In the genomic region with DNA sequence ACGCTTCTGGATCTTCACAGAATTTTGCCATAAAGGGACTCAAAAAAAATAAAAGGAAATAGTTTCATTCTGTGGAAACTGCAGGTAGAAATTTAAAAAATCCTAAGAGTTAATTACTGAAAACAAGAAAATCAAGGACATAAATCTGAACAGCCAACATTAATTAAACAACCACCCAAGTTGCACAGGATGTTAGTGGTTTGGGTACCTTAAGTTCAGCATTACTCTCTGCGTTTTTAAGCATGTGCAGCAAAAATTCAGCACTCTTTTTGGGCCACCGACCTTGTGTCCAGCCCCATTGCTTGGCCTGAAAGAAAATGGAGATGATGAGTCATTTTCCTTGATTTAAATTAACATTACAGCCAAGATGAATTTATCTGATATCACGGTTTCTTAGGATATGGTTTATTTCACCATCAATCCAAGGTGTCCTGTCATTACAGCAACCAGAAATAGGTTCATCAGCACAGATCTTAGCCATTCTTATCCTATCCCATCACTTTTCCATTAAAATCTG, we compare ENCODE assay signal across 9 cellular contexts. TPM values are rescaled to one million over a fixed set of nuclear protein-coding genes. Genes with fewer than 3 reads are reported as not detected.
DNase-seq lines count a peak whose midpoint lies in the region; ATAC-seq and TF ChIP-seq lines count a peak whose summit lies in the region.
"Had no signal": no experiment of that assay in that cellular context is flagged by ENCODE, and none has a peak within 500 bp of the region (broad histone marks: within the 10 kb centered on the region; RNA-seq: fewer than 3 reads in every experiment).

No MANE protein-coding gene starts in this region.

- TF ChIP-seq CTCF in cardiac muscle cell (IDR thresholded peaks at IDR 0.05; ENCODE audit: low read depth, low read length) = no peak
- no peak for TF ChIP-seq CTCF in left ventricle myocardium inferior (IDR thresholded peaks at IDR 0.05; ENCODE audit: borderline replicate concordance)
- TF ChIP-seq CTCF in foreskin keratinocyte (conservative IDR thresholded peaks at IDR 0.05) = no peak
- no peak for TF ChIP-seq CTCF in transverse colon (IDR thresholded peaks at IDR 0.05)

- no peaks in the 10 kb centered on the region for H3K9me3 ChIP-seq in cardiac muscle cell (ENCODE audit: low read depth)
- H3K9me3 ChIP-seq in left ventricle myocardium inferior (replicated peaks) = no peaks in the 10 kb centered on the region
- H3K9me3 ChIP-seq in transverse colon = no peaks in the 10 kb centered on the region
- H3K9me3 ChIP-seq: upper lobe of left lung had no signal

- intact Hi-C loops in left ventricle myocardium inferior (cut with micrococcal nuclease) = no loop called here
- intact Hi-C loops in activated CD4-positive, alpha-beta memory T cell treated with anti-CD3 and anti-CD28 coated beads for 36 hours (cut with micrococcal nuclease) = loop anchor here (5.0 to 10.0 kb wide), 2 partner anchors 704 to 1707 kb away; partner anchors contain the start of genes MEX3C and MYO5B
- intact Hi-C loops in transverse colon (cut with DNase I; ENCODE audit: low total_unique reads) = no loop called here

- H3K4me3 Mint-ChIP-seq in activated CD4-positive, alpha-beta memory T cell treated with anti-CD3 and anti-CD28 coated beads for 36 hours = peak overlapping the region; percentile 97

- H3K4me1 ChIP-seq in cardiac muscle cell (ENCODE audit: low read depth) (peaks cover 17% of the 10 kb centered on the region), left ventricle myocardium inferior (peaks cover 58% of the 10 kb centered on the region), foreskin keratinocyte (peaks cover 4% of the 10 kb centered on the region), transverse colon (peaks cover 16 to 50% (median 36%) of the 10 kb centered on the region in 4 donors)

- H3K27ac Mint-ChIP-seq in activated CD4-positive, alpha-beta memory T cell treated with anti-CD3 and anti-CD28 coated beads for 36 hours = peak overlapping the region; percentile 97

- H3K27ac ChIP-seq in cardiac muscle cell (peak overlapping the region; percentile 90), left ventricle myocardium inferior (replicated peaks) (no peak overlapping the region), foreskin keratinocyte (peak overlapping the region; percentile 95), transverse colon (peak overlapping the region; percentile 30 to 97 (median 94))

- peaks cover 55% of the 10 kb centered on the region for H3K4me1 Mint-ChIP-seq in activated CD4-positive, alpha-beta memory T cell treated with anti-CD3 and anti-CD28 coated beads for 36 hours (ENCODE audit: low read depth)

- H3K27me3 Mint-ChIP-seq in activated CD4-positive, alpha-beta memory T cell treated with anti-CD3 and anti-CD28 coated beads for 36 hours = no peaks in the 10 kb centered on the region

- CTCF ChIA-PET in activated CD4-positive, alpha-beta memory T cell treated with anti-CD3 and anti-CD28 coated beads for 36 hours (lab: Charles Lee) = no interaction called here

- in situ Hi-C loops in transverse colon (cut with MboI; ENCODE audit: low pct_ligation_motif_present in 1 of 4, low pct_unique_long_range_greater_than_20kb in 1 of 4, low sequenced_read_pairs in 3 of 4) = loop anchor here in 1 of 4 donors (25.0 kb wide), 1 partner anchor 797 kb away; the partner anchor contains the start of genes CXXC1 and MBD1

- TF ChIP-seq EP300 in transverse colon (IDR thresholded peaks at IDR 0.05; ENCODE audit: low read depth) = no peak

- H3K4me3 ChIP-seq in cardiac muscle cell (no peak overlapping the region), left ventricle myocardium inferior (no peak overlapping the region), transverse colon (no peak overlapping the region)

- H3K36me3 ChIP-seq in cardiac muscle cell (peaks cover 30% of the 10 kb centered on the region), left ventricle myocardium inferior (peaks cover 41% of the 10 kb centered on the region), transverse colon (peaks cover 0 to 29% (median 10%) of the 10 kb centered on the region in 4 donors)

- DNase-seq in cardiac muscle cell (ENCODE audit: low read depth in 1 of 2, low spot score in 1 of 2) (no peak), left ventricle myocardium inferior (no peak), foreskin keratinocyte (no peak), transverse colon (no peak)
- DNase-seq in activated CD4-positive, alpha-beta memory T cell treated with anti-CD3 and anti-CD28 coated beads for 36 hours = no peak
- DNase-seq: upper lobe of left lung had no signal

- 40 to 50% methylated on average over 4 of the region's 4 CpGs for WGBS in transverse colon (ENCODE audit: low coverage in 1 of 2), 2 donors

- POLR2A ChIA-PET in activated CD4-positive, alpha-beta memory T cell treated with anti-CD3 and anti-CD28 coated beads for 36 hours (lab: Charles Lee) = no interaction called here

- no peaks in the 10 kb centered on the region for H3K9me3 Mint-ChIP-seq in activated CD4-positive, alpha-beta memory T cell treated with anti-CD3 and anti-CD28 coated beads for 36 hours

- no peak for TF ChIP-seq POLR2A in transverse colon (IDR thresholded peaks at IDR 0.05)

- H3K27me3 ChIP-seq in cardiac muscle cell (no peaks in the 10 kb centered on the region), left ventricle myocardium inferior (ENCODE audit: low read depth) (no peaks in the 10 kb centered on the region), foreskin keratinocyte (no peaks in the 10 kb centered on the region), transverse colon (no peaks in the 10 kb centered on the region)
- H3K27me3 ChIP-seq: upper lobe of left lung had no signal

- ATAC-seq in foreskin keratinocyte (no peak), GM21526 (IDR thresholded peaks at IDR 0.05; ENCODE audit: low FRiP score, unreplicated experiment) (no peak), GM18861 (IDR thresholded peaks at IDR 0.05; ENCODE audit: unreplicated experiment) (no peak), GM18907 (IDR thresholded peaks at IDR 0.05; ENCODE audit: unreplicated experiment) (no peak)

- H3K36me3 Mint-ChIP-seq in activated CD4-positive, alpha-beta memory T cell treated with anti-CD3 and anti-CD28 coated beads for 36 hours = peaks cover 56% of the 10 kb centered on the region

RNA-seq across cellular contexts. Expression of gene RPL17, which starts 2.0 kb away (rescaled TPM):
- 1,792 and 1,922 TPM in 2 replicates for total RNA-seq in cardiac muscle cell
- polyA plus RNA-seq in cardiac muscle cell = 737 and 809 TPM in 2 replicates
- 738 TPM for total RNA-seq in left ventricle myocardium inferior
- total RNA-seq in activated CD4-positive, alpha-beta memory T cell treated with anti-CD3 and anti-CD28 coated beads for 36 hours = 1,000 to 10,000 TPM; 2,582 TPM
- total RNA-seq in foreskin keratinocyte = 2,326 and 2,476 TPM in 2 replicates
- 3,189 and 3,387 TPM in 2 replicates for polyA plus RNA-seq in foreskin keratinocyte
- total RNA-seq in transverse colon = 1,000 to 10,000 TPM in 3 of 4 donors, 100 to 1,000 TPM in 1; 990 to 2,109 (median 1,575) TPM

RNA-seq across cellular contexts. Expression of gene C18orf32, which starts 3.3 kb away (rescaled TPM):
- total RNA-seq in cardiac muscle cell (22.5 and 40.0 TPM in 2 replicates), left ventricle myocardium inferior (57.4 TPM), foreskin keratinocyte (19.7 and 25.4 TPM in 2 replicates), transverse colon (10 to 100 TPM in 3 of 4 donors, 1 to 10 TPM in 1; 10.0 to 50.2 (median 28.1) TPM)
- polyA plus RNA-seq in cardiac muscle cell (97.6 and 109 TPM in 2 replicates), foreskin keratinocyte (29.8 and 30.1 TPM in 2 replicates)
- total RNA-seq in activated CD4-positive, alpha-beta memory T cell treated with anti-CD3 and anti-CD28 coated beads for 36 hours = 10 to 100 TPM; 26.5 to 27.5 TPM

RNA-seq across cellular contexts. Expression of gene DYM, which starts 29.9 kb away (rescaled TPM):
- total RNA-seq in cardiac muscle cell (90.2 and 189 TPM in 2 replicates), left ventricle myocardium inferior (41.2 TPM), foreskin keratinocyte (26.9 and 36.1 TPM in 2 replicates), transverse colon (100 to 1,000 TPM in 2 of 4 donors, 10 to 100 TPM in 2; 51.1 to 378 (median 127) TPM)
- polyA plus RNA-seq in cardiac muscle cell (43.6 and 52.3 TPM in 2 replicates), foreskin keratinocyte (19.1 and 23.1 TPM in 2 replicates)
- total RNA-seq in activated CD4-positive, alpha-beta memory T cell treated with anti-CD3 and anti-CD28 coated beads for 36 hours = 10 to 100 TPM; 55.3 to 55.4 TPM
